8 cellular contexts compared by ENCODE assay signal in genomic region chrX:133762976-133763546, GRCh38.
A peak's percentile ranks its signal among the peaks of the same experiment; 100 is the strongest.
DNase-seq lines count a peak whose midpoint lies in the region; ATAC-seq and TF ChIP-seq lines count a peak whose summit lies in the region.
"Not testable (repeated sequence)": the region's sequence is repeated elsewhere in the genome, so short reads cannot be mapped to it uniquely, and the experiment has no call there.

No MANE protein-coding gene starts in this region.

- H3K36me3 ChIP-seq in CD8-positive, alpha-beta T cell (ENCODE audit: insufficient read depth, low read length); KOPT-K1 (ENCODE audit: insufficient read depth, low read length); naive thymus-derived CD4-positive, alpha-beta T cell (ENCODE audit: control insufficient read depth in 2 of 3, insufficient read depth in 3 of 3, low read length in 3 of 3): not testable (repeated sequence)

- not testable (repeated sequence) for H3K4me3 ChIP-seq in CD8-positive, alpha-beta T cell (ENCODE audit: low read depth, low read length); naive thymus-derived CD4-positive, alpha-beta T cell (ENCODE audit: low read length)

- intact Hi-C loops in CD8-positive, alpha-beta T cell (cut with DNase I, micrococcal nuclease); activated CD4-positive, alpha-beta T cell treated with anti-CD3 and anti-CD28 coated beads for 36 hours (cut with DNase I, micrococcal nuclease): not testable (repeated sequence)
- intact Hi-C loops in naive thymus-derived CD4-positive, alpha-beta T cell (cut with micrococcal nuclease): loop anchor here in 1 of 2 donors (1.0 kb wide), 1 partner anchor 14 kb away; no protein-coding TSS in a partner anchor

- peak overlapping the region; percentile 84 for H3K27ac Mint-ChIP-seq in CD8-positive, alpha-beta T cell
- peak overlapping the region; percentile 80 for H3K27ac Mint-ChIP-seq in activated CD4-positive, alpha-beta T cell treated with anti-CD3 and anti-CD28 coated beads for 36 hours
- H3K27ac Mint-ChIP-seq in activated CD8-positive, alpha-beta T cell treated with anti-CD3 and anti-CD28 coated beads, Interleukin-2, amount 10 ng/mL, durations not matched to agents 7 days and 5 days: not testable (repeated sequence)
- peak overlapping the region; percentile 81 for H3K27ac Mint-ChIP-seq in activated naive CD4-positive, alpha-beta T cell treated with anti-CD3 and anti-CD28 coated beads, Interleukin-2, amount 50 U/mL, for 24 hours
- peak overlapping the region in 8 of 9 donors; percentile 75 to 92 (median 88) for H3K27ac Mint-ChIP-seq in naive thymus-derived CD4-positive, alpha-beta T cell

- not testable (repeated sequence) for H3K9me3 Mint-ChIP-seq in CD8-positive, alpha-beta T cell; activated CD4-positive, alpha-beta T cell treated with anti-CD3 and anti-CD28 coated beads for 36 hours (ENCODE audit: low read depth); activated CD8-positive, alpha-beta T cell treated with anti-CD3 and anti-CD28 coated beads, Interleukin-2, amount 10 ng/mL, durations not matched to agents 7 days and 5 days (ENCODE audit: insufficient read depth); activated naive CD4-positive, alpha-beta T cell treated with anti-CD3 and anti-CD28 coated beads, Interleukin-2, amount 50 U/mL, for 24 hours
- H3K9me3 Mint-ChIP-seq in naive thymus-derived CD4-positive, alpha-beta T cell: peaks cover 0 to 13% (median 0%) of the 10 kb centered on the region in 11 donors

- not testable (repeated sequence) for H3K9me3 ChIP-seq in CD8-positive, alpha-beta T cell (ENCODE audit: low read length); KOPT-K1 (ENCODE audit: insufficient read depth, low read length, poor library complexity, severe bottlenecking); naive thymus-derived CD4-positive, alpha-beta T cell (ENCODE audit: control insufficient read depth in 2 of 3, low read length in 3 of 3)

- H3K27me3 Mint-ChIP-seq in CD8-positive, alpha-beta T cell (ENCODE audit: low read depth); activated CD4-positive, alpha-beta T cell treated with anti-CD3 and anti-CD28 coated beads for 36 hours; activated CD8-positive, alpha-beta T cell treated with anti-CD3 and anti-CD28 coated beads, Interleukin-2, amount 10 ng/mL, durations not matched to agents 7 days and 5 days (ENCODE audit: low read depth); activated naive CD4-positive, alpha-beta T cell treated with anti-CD3 and anti-CD28 coated beads, Interleukin-2, amount 50 U/mL, for 24 hours; naive thymus-derived CD4-positive, alpha-beta T cell: not testable (repeated sequence)

- TF ChIP-seq CTCF in CD8-positive, alpha-beta T cell (IDR thresholded peaks at IDR 0.05): not testable (repeated sequence)

- not testable (repeated sequence) for H3K36me3 Mint-ChIP-seq in CD8-positive, alpha-beta T cell; activated CD4-positive, alpha-beta T cell treated with anti-CD3 and anti-CD28 coated beads for 36 hours (ENCODE audit: low read depth); activated CD8-positive, alpha-beta T cell treated with anti-CD3 and anti-CD28 coated beads, Interleukin-2, amount 10 ng/mL, durations not matched to agents 7 days and 5 days (ENCODE audit: low read depth); activated naive CD4-positive, alpha-beta T cell treated with anti-CD3 and anti-CD28 coated beads, Interleukin-2, amount 50 U/mL, for 24 hours; naive thymus-derived CD4-positive, alpha-beta T cell

- H3K27me3 ChIP-seq in CD8-positive, alpha-beta T cell (ENCODE audit: insufficient read depth, low read length); naive thymus-derived CD4-positive, alpha-beta T cell (ENCODE audit: control insufficient read depth in 2 of 2, insufficient read depth in 2 of 2, low read length in 2 of 2): not testable (repeated sequence)

- DNase-seq in CD8-positive, alpha-beta T cell: peak in 2 of 7 experiments; percentile 8 to 52
- DNase-seq in activated CD4-positive, alpha-beta T cell treated with anti-CD3 and anti-CD28 coated beads for 36 hours: not testable (repeated sequence)
- peak; percentile 20 for DNase-seq in activated CD8-positive, alpha-beta T cell treated with anti-CD3 and anti-CD28 coated beads, Interleukin-2, amount 10 ng/mL, durations not matched to agents 7 days and 5 days
- peak; percentile 18 for DNase-seq in central memory CD4-positive, alpha-beta T cell
- peak in 6 of 9 donors; percentile 37 to 60 (median 50) for DNase-seq in naive thymus-derived CD4-positive, alpha-beta T cell
- peak in 5 of 6 experiments; percentile 4 to 45 (median 7) for DNase-seq in stimulated activated naive CD4-positive, alpha-beta T cell (lab: John Stamatoyannopoulos, UW)

- ATAC-seq in CD8-positive, alpha-beta T cell; activated CD4-positive, alpha-beta T cell treated with anti-CD3 and anti-CD28 coated beads for 36 hours; activated CD8-positive, alpha-beta T cell treated with anti-CD3 and anti-CD28 coated beads, Interleukin-2, amount 10 ng/mL, durations not matched to agents 7 days and 5 days; naive thymus-derived CD4-positive, alpha-beta T cell: not testable (repeated sequence)

- peak overlapping the region; percentile 67 for H3K4me3 Mint-ChIP-seq in CD8-positive, alpha-beta T cell
- not testable (repeated sequence) for H3K4me3 Mint-ChIP-seq in activated CD4-positive, alpha-beta T cell treated with anti-CD3 and anti-CD28 coated beads for 36 hours; activated CD8-positive, alpha-beta T cell treated with anti-CD3 and anti-CD28 coated beads, Interleukin-2, amount 10 ng/mL, durations not matched to agents 7 days and 5 days
- peak overlapping the region; percentile 74 for H3K4me3 Mint-ChIP-seq in activated naive CD4-positive, alpha-beta T cell treated with anti-CD3 and anti-CD28 coated beads, Interleukin-2, amount 50 U/mL, for 24 hours
- peak overlapping the region; percentile 54 to 84 (median 76) for H3K4me3 Mint-ChIP-seq in naive thymus-derived CD4-positive, alpha-beta T cell

- peaks cover 10% of the 10 kb centered on the region for H3K4me1 ChIP-seq in CD8-positive, alpha-beta T cell (ENCODE audit: insufficient read depth, low read length)
- peaks cover 0 to 21% of the 10 kb centered on the region in 2 donors for H3K4me1 ChIP-seq in naive thymus-derived CD4-positive, alpha-beta T cell (ENCODE audit: control insufficient read depth in 2 of 2, insufficient read depth in 2 of 2, low read length in 2 of 2)

- POLR2A ChIA-PET in CD8-positive, alpha-beta T cell (lab: Charles Lee); activated CD4-positive, alpha-beta T cell treated with anti-CD3 and anti-CD28 coated beads for 36 hours (lab: Charles Lee); activated CD8-positive, alpha-beta T cell treated with anti-CD3 and anti-CD28 coated beads, Interleukin-2, amount 10 ng/mL, durations not matched to agents 7 days and 5 days (lab: Charles Lee): not testable (repeated sequence)
- POLR2A ChIA-PET in naive thymus-derived CD4-positive, alpha-beta T cell (lab: Charles Lee): interaction anchor here (0.8 kb wide), 1 partner anchor 59 kb away, joined by 3 read pairs; no protein-coding TSS in a partner anchor

- CTCF ChIA-PET in CD8-positive, alpha-beta T cell (lab: Charles Lee): interaction anchor here (1.7 kb wide), 1 partner anchor 12 kb away, joined by 3 read pairs; no protein-coding TSS in a partner anchor
- CTCF ChIA-PET in activated CD4-positive, alpha-beta T cell treated with anti-CD3 and anti-CD28 coated beads for 36 hours (lab: Charles Lee); activated CD8-positive, alpha-beta T cell treated with anti-CD3 and anti-CD28 coated beads, Interleukin-2, amount 10 ng/mL, durations not matched to agents 7 days and 5 days (lab: Charles Lee): not testable (repeated sequence)
- CTCF ChIA-PET in naive thymus-derived CD4-positive, alpha-beta T cell (lab: Charles Lee): interaction anchor here (0.9 to 1.4 kb wide), 2 partner anchors 20 to 29 kb away, joined by 3 read pairs; no protein-coding TSS in a partner anchor

- peaks cover 29% of the 10 kb centered on the region for H3K4me1 Mint-ChIP-seq in CD8-positive, alpha-beta T cell (ENCODE audit: low read depth)
- H3K4me1 Mint-ChIP-seq in activated CD4-positive, alpha-beta T cell treated with anti-CD3 and anti-CD28 coated beads for 36 hours: peaks cover 22% of the 10 kb centered on the region
- not testable (repeated sequence) for H3K4me1 Mint-ChIP-seq in activated CD8-positive, alpha-beta T cell treated with anti-CD3 and anti-CD28 coated beads, Interleukin-2, amount 10 ng/mL, durations not matched to agents 7 days and 5 days (ENCODE audit: low read depth)
- H3K4me1 Mint-ChIP-seq in activated naive CD4-positive, alpha-beta T cell treated with anti-CD3 and anti-CD28 coated beads, Interleukin-2, amount 50 U/mL, for 24 hours: peaks cover 33% of the 10 kb centered on the region
- H3K4me1 Mint-ChIP-seq in naive thymus-derived CD4-positive, alpha-beta T cell: peaks cover 3 to 49% (median 36%) of the 10 kb centered on the region in 7 donors

- not testable (repeated sequence) for H3K27ac ChIP-seq in CD8-positive, alpha-beta T cell (ENCODE audit: low read depth, low read length)
- H3K27ac ChIP-seq in KOPT-K1 (ENCODE audit: low read depth, low read length, poor library complexity, severe bottlenecking): peak overlapping the region; percentile 62
- peak overlapping the region; percentile 18 for H3K27ac ChIP-seq in naive thymus-derived CD4-positive, alpha-beta T cell (ENCODE audit: low read depth, low read length)
